15 cellular contexts compared by ENCODE assay signal in the genomic region with DNA sequence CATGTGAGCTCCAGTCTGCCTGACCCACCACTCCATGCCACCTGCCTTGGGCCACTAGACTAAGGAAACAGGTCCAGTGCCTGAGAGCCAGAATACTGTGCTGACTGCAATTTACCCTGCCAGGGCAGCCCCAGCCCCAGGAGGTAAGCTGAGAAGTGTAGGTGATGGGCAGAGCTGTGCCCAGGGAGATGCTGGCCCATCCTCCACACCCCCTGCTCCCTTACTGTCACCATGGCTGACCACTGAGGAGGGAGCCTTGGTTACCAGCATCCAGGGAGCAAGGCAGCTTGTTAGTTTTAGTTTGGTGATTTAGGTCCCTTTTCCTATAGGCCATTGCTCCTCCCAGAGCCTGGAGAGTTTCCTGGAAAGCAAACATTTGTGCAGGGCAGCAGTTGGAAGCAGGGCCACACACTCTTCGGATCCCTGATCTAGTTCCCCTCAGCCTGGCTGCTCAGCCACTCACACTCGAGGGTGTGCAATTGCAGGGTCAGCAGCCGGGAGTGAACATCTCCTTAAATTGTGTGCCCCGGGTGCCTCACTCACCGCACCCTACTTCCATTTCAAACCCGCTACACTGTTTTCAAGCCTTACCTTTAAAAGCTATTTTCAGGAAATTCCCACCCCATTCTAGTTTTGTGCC. TPM values are rescaled to one million over a fixed set of nuclear protein-coding genes. Genes with fewer than 3 reads are reported as not detected.
DNase-seq lines count a peak whose midpoint lies in the region; ATAC-seq, FAIRE-seq and TF ChIP-seq lines count a peak whose summit lies in the region.
"Had no signal": no experiment of that assay in that cellular context is flagged by ENCODE, and none has a peak within 500 bp of the region (broad histone marks: within the 10 kb centered on the region; RNA-seq: fewer than 3 reads in every experiment).

No MANE protein-coding gene starts in this region.

- H3K27me3 ChIP-seq in Panc1 (ENCODE audit: control insufficient read depth, insufficient read depth, low read length), result no peaks in the 10 kb centered on the region
- no peaks in the 10 kb centered on the region for H3K27me3 ChIP-seq in thoracic aorta (replicated peaks; ENCODE audit: insufficient read depth)
- H3K27me3 ChIP-seq in MM.1S (replicated peaks; ENCODE audit: insufficient read depth, low read length), result no peaks in the 10 kb centered on the region

- H3F3A ChIP-seq in MM.1S (ENCODE audit: insufficient read depth, low read length), result no peaks in the 10 kb centered on the region

- no peak overlapping the region for H3K9ac ChIP-seq in MM.1S (ENCODE audit: low read length)

- DNase-seq in Panc1 (ENCODE audit: low read depth, low spot score), result no peak
- peak; percentile 40 for DNase-seq in ecto neural progenitor cell (ENCODE audit: low spot score)
- DNase-seq in lung microvascular endothelial cell (ENCODE audit: low read depth in 2 of 2), result peak; percentile 16 to 20
- DNase-seq in thoracic aorta (ENCODE audit: low spot score), result no peak
- DNase-seq in RKO (ENCODE audit: low spot score), result no peak
- DNase-seq in LoVo (ENCODE audit: low spot score), result no peak
- DNase-seq in D721Med (ENCODE audit: insufficient read length, low spot score), result no peak
- no peak for DNase-seq in MM.1S
- DNase-seq: CD4-positive, CD25-positive, alpha-beta regulatory T cell; cerebellar nuclear complex; Kasumi-1; left lung; NCI-H1930 had no signal

- no peak overlapping the region for H3K4me2 ChIP-seq in MM.1S (ENCODE audit: low read depth, low read length)

- intact Hi-C loops in Panc1 (cut with micrococcal nuclease; ENCODE audit: unreplicated experiment), result loop anchor here (10.0 kb wide), 1 partner anchor 362 kb away; no protein-coding TSS in a partner anchor

- no peaks in the 10 kb centered on the region for H3K36me3 ChIP-seq in Panc1 (ENCODE audit: control insufficient read depth, insufficient read depth, low read length)
- H3K36me3 ChIP-seq in thoracic aorta, result no peaks in the 10 kb centered on the region
- H3K36me3 ChIP-seq in MM.1S (replicated peaks; ENCODE audit: insufficient read depth, low read length), result no peaks in the 10 kb centered on the region
- H3K36me3 ChIP-seq: left lung had no signal

- no peak for FAIRE-seq in D721Med (lab: Jason Lieb, UNC)
- FAIRE-seq: H1 had no signal

- H2AFZ ChIP-seq in MM.1S (ENCODE audit: low read length), result no peak overlapping the region

- POLR2A ChIA-PET in Panc1 (lab: Charles Lee), result no interaction called here

- H3K79me2 ChIP-seq in MM.1S (ENCODE audit: low read length), result no peaks in the 10 kb centered on the region

- no TSS peak for BruUV-seq in Panc1 (replicated peaks; lab: Mats Ljungman, UMichigan)

- H3K27ac ChIP-seq in Panc1 (ENCODE audit: low read length) (peak overlapping the region; percentile 29; the same call in 1 of the 2 replicates), thoracic aorta (peak overlapping the region in 1 of 2 donors; percentile 64), MM.1S (ENCODE audit: low read length) (no peak overlapping the region)
- H3K27ac ChIP-seq: left lung had no signal

- CTCF ChIA-PET in Panc1 (lab: Charles Lee), result interaction anchor here (1.0 kb wide), 1 partner anchor 130 kb away, joined by 3 read pairs; no protein-coding TSS in a partner anchor

- H3K4me3 ChIP-seq in Panc1 (ENCODE audit: low read depth in 2 of 2, low read length in 2 of 2), result no peak overlapping the region
- H3K4me3 ChIP-seq in thoracic aorta, result peak overlapping the region; percentile 65
- no peak overlapping the region for H3K4me3 ChIP-seq in MM.1S (ENCODE audit: low read length)

- H3K9me3 ChIP-seq in Panc1 (ENCODE audit: control insufficient read depth, insufficient read depth, low read depth, low read length) (no peaks in the 10 kb centered on the region), thoracic aorta (no peaks in the 10 kb centered on the region), MM.1S (replicated peaks; ENCODE audit: insufficient read depth, low read length) (no peaks in the 10 kb centered on the region)
- H3K9me3 ChIP-seq: left lung had no signal

- no peaks in the 10 kb centered on the region for H4K20me1 ChIP-seq in MM.1S (ENCODE audit: insufficient read depth, low read length)

- ATAC-seq in Panc1 (0 out of 2 replicates have a peak, but pooled peaks have one; percentile 9), thoracic aorta (ENCODE audit: insufficient number of reproducible peaks, low FRiP score, low read depth) (no peak)
- ATAC-seq: left lung had no signal

- H3K4me1 ChIP-seq in Panc1 (ENCODE audit: control insufficient read depth, insufficient read depth, low read length) (peaks cover 12% of the 10 kb centered on the region), thoracic aorta (ENCODE audit: control insufficient read depth in 1 of 2, low read depth in 2 of 2) (peaks cover 11 to 49% of the 10 kb centered on the region in 2 donors), MM.1S (ENCODE audit: low read length) (no peaks in the 10 kb centered on the region)

- in situ Hi-C loops in Panc1 (cut with HindIII; ENCODE audit: low pct_unique_long_range_greater_than_20kb, low sequenced_read_pairs), result no loop called here

- no peaks in the 10 kb centered on the region for H3K9me2 ChIP-seq in MM.1S (replicated peaks; ENCODE audit: insufficient read depth, low read length)

- no peak for TF ChIP-seq CTCF in Panc1 (IDR thresholded peaks at IDR 0.05)
- TF ChIP-seq CTCF in thoracic aorta (IDR thresholded peaks at IDR 0.05), result no peak
- TF ChIP-seq CTCF in D721Med (IDR thresholded peaks at IDR 0.05; ENCODE audit: insufficient read depth, missing control alignments), result no peak
- no peak for TF ChIP-seq CTCF in MM.1S (IDR thresholded peaks at IDR 0.05; ENCODE audit: low read length)

RNA-seq across cellular contexts. Expression of gene GALNT15, which starts 2.0 kb away (rescaled TPM):
- 0.10 TPM for total RNA-seq in Panc1 (2021; ENCODE audit: unreplicated experiment)
- not detected for polyA plus RNA-seq in Panc1 (2012; ENCODE audit: insufficient read length)
- 27.0 and 392 TPM in 2 replicates for total RNA-seq in lung microvascular endothelial cell
- 100 to 1,000 TPM; 157 to 167 TPM for total RNA-seq in thoracic aorta
- total RNA-seq: CD4-positive, CD25-positive, alpha-beta regulatory T cell; G401; H1 had no signal
- polyA plus RNA-seq: CD4-positive, CD25-positive, alpha-beta regulatory T cell had no signal

Comparison
In these comparisons a context has a peak if more than half of its experiments do, and no peak if none do; other contexts are left out.
1. DNase-seq: peak in ecto neural progenitor cell (single experiment) and lung microvascular endothelial cell (2 of 2); none in Panc1 (single experiment), thoracic aorta (single experiment), RKO (single experiment), LoVo (single experiment), D721Med (single experiment) and MM.1S (single experiment).
2. RNA of gene GALNT15, which starts 2.0 kb away (total RNA-seq): 27.0 to 392 TPM in lung microvascular endothelial cell and 157 to 167 TPM in thoracic aorta; 0.10 TPM in Panc1 (single experiment); every median in the first group is over 10 times any median in the second.